1 cellular context compared by ENCODE assay signal in the genomic region with DNA sequence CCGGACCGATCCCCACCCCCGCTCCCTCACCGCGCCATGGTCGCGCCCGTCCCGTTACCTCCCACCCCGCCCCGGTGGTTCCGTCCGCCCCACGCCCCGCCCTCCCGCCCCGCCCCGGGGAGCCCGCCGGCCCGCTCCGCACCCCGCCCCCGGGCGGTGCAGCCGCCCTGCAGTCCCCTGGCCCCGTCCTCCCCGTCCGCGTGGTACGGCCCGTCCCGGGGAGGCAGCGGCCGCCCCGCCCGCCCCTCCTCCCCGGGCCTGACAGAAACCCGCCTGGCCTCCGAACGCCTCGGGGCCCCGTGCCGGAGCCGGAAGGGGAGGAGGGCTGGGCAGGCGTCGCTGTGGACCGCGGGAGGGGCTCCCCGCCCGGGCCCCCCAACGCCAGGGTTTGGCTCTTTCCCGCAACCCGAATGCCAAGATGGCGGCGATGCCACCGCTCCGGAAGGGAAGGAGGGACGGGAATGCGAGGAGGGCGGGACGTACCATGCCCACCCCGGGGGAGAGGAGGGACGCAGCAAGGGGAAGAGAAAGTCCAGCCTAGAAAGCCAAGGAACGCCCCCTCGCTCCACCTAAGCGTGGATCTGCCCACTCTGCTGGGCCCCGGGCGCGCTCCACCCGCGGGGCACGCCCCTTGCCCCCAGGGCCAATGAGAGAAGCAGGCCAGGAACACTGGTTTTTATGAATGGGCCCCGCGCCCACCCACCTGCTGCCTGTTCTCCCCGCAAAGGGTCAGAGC.
TF ChIP-seq lines count a peak whose summit lies in the region.

A gene (minus strand): TSS at position 56 of the 736 bp plus-strand sequence. CDS start 132 bp downstream, outside the sequence.

TF ChIP-seq in HepG2, 621 proteins besides CTCF, POLR2A, EP300 and RAD21 (continued from another document):
- TF ChIP-seq, protein P1, sequence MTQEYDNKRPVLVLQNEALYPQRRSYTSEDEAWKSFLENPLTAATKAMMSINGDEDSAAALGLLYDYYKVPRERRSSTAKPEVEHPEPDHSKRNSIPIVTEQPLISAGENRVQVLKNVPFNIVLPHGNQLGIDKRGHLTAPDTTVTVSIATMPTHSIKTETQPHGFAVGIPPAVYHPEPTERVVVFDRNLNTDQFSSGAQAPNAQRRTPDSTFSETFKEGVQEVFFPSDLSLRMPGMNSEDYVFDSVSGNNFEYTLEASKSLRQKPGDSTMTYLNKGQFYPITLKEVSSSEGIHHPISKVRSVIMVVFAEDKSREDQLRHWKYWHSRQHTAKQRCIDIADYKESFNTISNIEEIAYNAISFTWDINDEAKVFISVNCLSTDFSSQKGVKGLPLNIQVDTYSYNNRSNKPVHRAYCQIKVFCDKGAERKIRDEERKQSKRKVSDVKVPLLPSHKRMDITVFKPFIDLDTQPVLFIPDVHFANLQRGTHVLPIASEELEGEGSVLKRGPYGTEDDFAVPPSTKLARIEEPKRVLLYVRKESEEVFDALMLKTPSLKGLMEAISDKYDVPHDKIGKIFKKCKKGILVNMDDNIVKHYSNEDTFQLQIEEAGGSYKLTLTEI (CRISPR knock-in tag; conservative IDR thresholded peaks at IDR 0.05) = no peak
- TF ChIP-seq ZNF605 (CRISPR knock-in tag; IDR thresholded peaks at IDR 0.05) (peak; percentile 79), RCOR2 (CRISPR knock-in tag; IDR thresholded peaks at IDR 0.05) (no peak)
- TF ChIP-seq, protein P2, sequence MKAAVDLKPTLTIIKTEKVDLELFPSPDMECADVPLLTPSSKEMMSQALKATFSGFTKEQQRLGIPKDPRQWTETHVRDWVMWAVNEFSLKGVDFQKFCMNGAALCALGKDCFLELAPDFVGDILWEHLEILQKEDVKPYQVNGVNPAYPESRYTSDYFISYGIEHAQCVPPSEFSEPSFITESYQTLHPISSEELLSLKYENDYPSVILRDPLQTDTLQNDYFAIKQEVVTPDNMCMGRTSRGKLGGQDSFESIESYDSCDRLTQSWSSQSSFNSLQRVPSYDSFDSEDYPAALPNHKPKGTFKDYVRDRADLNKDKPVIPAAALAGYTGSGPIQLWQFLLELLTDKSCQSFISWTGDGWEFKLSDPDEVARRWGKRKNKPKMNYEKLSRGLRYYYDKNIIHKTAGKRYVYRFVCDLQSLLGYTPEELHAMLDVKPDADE (CRISPR knock-in tag; IDR thresholded peaks at IDR 0.05) = no peak
- TF ChIP-seq, protein P3, sequence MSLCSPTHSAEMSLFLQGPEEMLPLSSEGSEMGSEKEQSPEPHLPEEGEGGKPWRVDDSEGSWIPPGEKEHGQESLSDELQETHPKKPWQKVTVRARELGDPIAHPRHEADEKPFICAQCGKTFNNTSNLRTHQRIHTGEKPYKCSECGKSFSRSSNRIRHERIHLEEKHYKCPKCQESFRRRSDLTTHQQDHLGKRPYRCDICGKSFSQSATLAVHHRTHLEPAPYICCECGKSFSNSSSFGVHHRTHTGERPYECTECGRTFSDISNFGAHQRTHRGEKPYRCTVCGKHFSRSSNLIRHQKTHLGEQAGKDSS (CRISPR knock-in tag; IDR thresholded peaks at IDR 0.05; ENCODE audit: borderline replicate concordance, low read depth) = peak; percentile 63
TF ChIP-seq in HepG2: peak in this region for 306.
